Comparison of ENCODE assay signal across 22 cellular contexts in genomic region chr13:79941752-79942151, GRCh38.
"Had no signal": no experiment of that assay in that cellular context is flagged by ENCODE, and none has a peak within 500 bp of the region (broad histone marks: within the 10 kb centered on the region; RNA-seq: fewer than 3 reads in every experiment).

No MANE protein-coding gene starts in this region.

- H3K9me3 ChIP-seq: esophagus muscularis mucosa, gastrocnemius medialis, heart right ventricle, left lung, lower lobe of right lung, mucosa of descending colon had no signal

- H3K27me3 ChIP-seq: dorsolateral prefrontal cortex, esophagus muscularis mucosa, gastrocnemius medialis, heart right ventricle, left lung had no signal

- H3K27ac ChIP-seq: coronary artery, dorsolateral prefrontal cortex, esophagus muscularis mucosa, gastrocnemius medialis, heart right ventricle, left lung, lower lobe of right lung had no signal

- H3K9me3 Mint-ChIP-seq: memory B cell, mesothelial cell of epicardium, naive B cell had no signal

- H3K27me3 Mint-ChIP-seq: memory B cell, naive B cell had no signal

- H3K36me3 Mint-ChIP-seq: memory B cell; mesothelial cell of epicardium; naive B cell; naive thymus-derived CD8-positive, alpha-beta T cell had no signal

- H3K27ac Mint-ChIP-seq: memory B cell; mesothelial cell of epicardium; naive B cell; naive thymus-derived CD8-positive, alpha-beta T cell had no signal

- H3K4me3 ChIP-seq: coronary artery, dorsolateral prefrontal cortex, esophagus muscularis mucosa, gastrocnemius medialis, heart right ventricle, left lung, lower lobe of right lung, mucosa of descending colon had no signal

- DNase-seq: dermis blood vessel endothelial cell; dorsolateral prefrontal cortex; effector CD4-positive, alpha-beta T cell; effector memory CD4-positive, alpha-beta T cell; foreskin fibroblast; foreskin melanocyte; gastrocnemius medialis; glutamatergic neuron; head of caudate nucleus; heart right ventricle; hippocampal formation; left cardiac atrium; left lung; left ventricle myocardium superior; lower lobe of right lung; mucosa of descending colon; naive B cell; naive thymus-derived CD8-positive, alpha-beta T cell had no signal

- H3K4me3 Mint-ChIP-seq: memory B cell; mesothelial cell of epicardium; naive B cell; naive thymus-derived CD8-positive, alpha-beta T cell had no signal

- H3K4me1 ChIP-seq: lower lobe of right lung had no signal

- H3K36me3 ChIP-seq: esophagus muscularis mucosa, gastrocnemius medialis, heart right ventricle, left lung, lower lobe of right lung had no signal

- H3K4me1 Mint-ChIP-seq: memory B cell; naive B cell; naive thymus-derived CD8-positive, alpha-beta T cell had no signal
